In the genomic region with DNA sequence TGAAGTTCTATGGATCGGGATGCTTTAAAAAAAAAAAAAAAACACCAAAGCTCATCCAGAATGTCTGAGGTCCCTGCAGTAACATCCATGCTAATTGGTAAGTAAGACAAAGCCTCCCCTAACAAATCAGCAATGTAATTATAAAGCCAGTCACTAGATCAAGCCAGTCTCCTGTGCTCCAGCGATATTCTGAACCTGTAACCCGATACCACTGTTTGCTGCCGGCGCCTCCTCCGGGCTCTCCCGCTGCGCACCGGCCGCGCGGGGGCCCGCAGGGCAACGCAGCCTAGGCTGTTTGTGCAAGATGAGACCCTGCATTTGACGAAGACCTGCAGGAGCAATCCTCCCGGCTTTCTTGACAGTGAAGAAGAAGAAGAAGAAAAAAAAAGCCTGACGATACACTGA, we compare ENCODE assay signal across 8 cellular contexts. TPM values are rescaled to one million over a fixed set of nuclear protein-coding genes. Genes with fewer than 3 reads are reported as not detected.
A peak's percentile ranks its signal among the peaks of the same experiment; 100 is the strongest.
DNase-seq lines count a peak whose midpoint lies in the region; ATAC-seq, FAIRE-seq and TF ChIP-seq lines count a peak whose summit lies in the region.

No MANE protein-coding gene starts in this region.

- no peaks in the 10 kb centered on the region for H3K9me3 Mint-ChIP-seq in activated T-cell treated with anti-CD3 and anti-CD28 coated beads, Interleukin-2, amount 50 U/mL, for 4 hours

- FAIRE-seq in H54 (lab: Jason Lieb, UNC): peak; percentile 77

- TF ChIP-seq POLR2A in H54 (IDR thresholded peaks at IDR 0.05; ENCODE audit: low read depth, low read length): no peak

- H3K4me3 ChIP-seq in BLaER1 (peak overlapping the region; percentile 67), foreskin fibroblast (ENCODE audit: low read depth in 1 of 2, low read length in 2 of 2) (peak overlapping the region; percentile 43 to 65), neutrophil (ENCODE audit: low read depth in 1 of 2, low read length in 1 of 2) (peak overlapping the region; percentile 55)

- H3K27me3 ChIP-seq in BLaER1 (no peaks in the 10 kb centered on the region), neutrophil (no peaks in the 10 kb centered on the region)

- ATAC-seq in activated T-cell treated with anti-CD3 and anti-CD28 coated beads, Interleukin-2, amount 50 U/mL, for 4 hours: peak; percentile 29 to 35
- ATAC-seq in HG02588 (IDR thresholded peaks at IDR 0.05; ENCODE audit: unreplicated experiment) (no peak), GM19463 (IDR thresholded peaks at IDR 0.05; ENCODE audit: unreplicated experiment) (no peak)

- peaks cover 3% of the 10 kb centered on the region for H3K36me3 Mint-ChIP-seq in activated T-cell treated with anti-CD3 and anti-CD28 coated beads, Interleukin-2, amount 50 U/mL, for 4 hours (ENCODE audit: insufficient read depth)

- peaks cover 100% of the 10 kb centered on the region for H4K20me1 ChIP-seq in BLaER1

- H3K4me1 ChIP-seq in BLaER1 (peaks cover 77% of the 10 kb centered on the region), neutrophil (ENCODE audit: control insufficient read depth in 1 of 2, insufficient read depth in 1 of 2, low read depth in 1 of 2, low read length in 1 of 2) (peaks cover 83 to 90% of the 10 kb centered on the region in 2 experiments)

- peak overlapping the region; percentile 97 for H3K4me2 ChIP-seq in BLaER1

- H3K27ac ChIP-seq in BLaER1 (peak overlapping the region; percentile 82), neutrophil (peak overlapping the region; percentile 90)

- peak overlapping the region; percentile 86 for H3K4me3 Mint-ChIP-seq in activated T-cell treated with anti-CD3 and anti-CD28 coated beads, Interleukin-2, amount 50 U/mL, for 4 hours

- H3K27me3 Mint-ChIP-seq in activated T-cell treated with anti-CD3 and anti-CD28 coated beads, Interleukin-2, amount 50 U/mL, for 4 hours (ENCODE audit: low read depth): no peaks in the 10 kb centered on the region

- H3K36me3 ChIP-seq in BLaER1 (0 out of 2 replicates have a peak, but pooled peaks cover 8% of the 10 kb centered on the region), neutrophil (no peaks in the 10 kb centered on the region)

- no peak for TF ChIP-seq CTCF in foreskin fibroblast (IDR thresholded peaks at IDR 0.05; ENCODE audit: low read depth, low read length)
- TF ChIP-seq CTCF in neutrophil (IDR thresholded peaks at IDR 0.05): no peak

- H3K9me3 ChIP-seq in BLaER1: no peaks in the 10 kb centered on the region
- H3K9me3 ChIP-seq in neutrophil: no peaks in the 10 kb centered on the region

- H3K9ac ChIP-seq in BLaER1: peak overlapping the region; percentile 79

- peak; percentile 39 for DNase-seq in H54 (ENCODE audit: insufficient read length, low spot score)
- DNase-seq in NCI-H2227 (lab: John Stamatoyannopoulos, UW; ENCODE audit: unreplicated experiment): peak; percentile 65
- no peak for DNase-seq in activated T-cell treated with anti-CD3 and anti-CD28 coated beads, Interleukin-2, amount 50 U/mL, for 4 hours
- peak; percentile 55 to 81 for DNase-seq in foreskin fibroblast

- peaks cover 67% of the 10 kb centered on the region for H3K4me1 Mint-ChIP-seq in activated T-cell treated with anti-CD3 and anti-CD28 coated beads, Interleukin-2, amount 50 U/mL, for 4 hours (ENCODE audit: low read depth)

RNA-seq across cellular contexts. Expression of a gene that starts 8.7 kb away (rescaled TPM):
- 10 to 100 TPM; 10.5 to 14.2 (median 12.7) TPM for total RNA-seq in activated T-cell treated with anti-CD3 and anti-CD28 coated beads, Interleukin-2, amount 50 U/mL, for 4 hours

Comparison
In these comparisons a context has a peak if more than half of its experiments do, and no peak if none do; other contexts are left out.
1. ATAC-seq: peak in activated T-cell treated with anti-CD3 and anti-CD28 coated beads, Interleukin-2, amount 50 U/mL, for 4 hours (2 of 2); none in HG02588 (single experiment) and GM19463 (single experiment).
2. Peak in every context shown above with its lines, with median percentiles within 50 percentile points of each other: H3K4me3 ChIP-seq.